ENCODE assay signal across 18 cellular contexts in the genomic region with DNA sequence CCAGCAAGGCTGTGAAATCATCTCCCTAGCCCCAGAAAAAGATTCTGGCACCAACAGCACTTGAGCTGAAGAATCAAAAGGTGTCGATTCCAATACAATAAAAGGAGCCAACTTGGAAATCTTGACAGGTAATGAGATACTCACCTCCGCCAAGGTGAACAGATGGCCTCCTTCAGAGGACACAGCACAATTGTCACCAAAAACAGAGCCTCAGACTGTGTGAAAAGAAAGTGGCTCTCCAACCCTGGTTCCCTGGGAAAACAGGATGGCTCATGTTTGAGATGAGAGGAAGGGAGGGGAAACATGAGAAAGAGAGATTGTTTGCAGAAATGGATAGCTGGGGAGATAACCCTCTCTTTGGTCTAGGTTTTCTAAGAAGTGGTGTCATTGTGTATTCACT.
"Had no signal": no experiment of that assay in that cellular context is flagged by ENCODE, and none has a peak within 500 bp of the region (broad histone marks: within the 10 kb centered on the region; RNA-seq: fewer than 3 reads in every experiment).

No MANE protein-coding gene starts in this region.

- H3K36me3 Mint-ChIP-seq: activated naive CD4-positive, alpha-beta T cell treated with anti-CD3 and anti-CD28 coated beads, Interleukin-2, amount 50 U/mL, for 24 hours; stimulated activated effector memory CD8-positive, alpha-beta T cell treated with anti-CD3 and anti-CD28 coated beads, Interleukin-12 subunit alpha, Interleukin-12 subunit beta, amount 100 ng/mL, for 72 hours had no signal

- H3K4me3 Mint-ChIP-seq: activated B cell treated with CpG ODN at 0.5 μM for 24 hours; activated CD4-positive, alpha-beta T cell treated with anti-CD3 and anti-CD28 coated beads, Interleukin-2, amount 10 ng/mL, durations not matched to agents 24 days and 14 days; activated CD8-positive, alpha-beta T cell treated with anti-CD3 and anti-CD28 coated beads, Interleukin-2, amount 10 ng/mL, durations not matched to agents 7 days and 5 days; activated naive CD4-positive, alpha-beta T cell treated with anti-CD3 and anti-CD28 coated beads, Interleukin-2, amount 50 U/mL, for 24 hours; nephron; stimulated activated effector memory CD8-positive, alpha-beta T cell treated with anti-CD3 and anti-CD28 coated beads, Interleukin-12 subunit alpha, Interleukin-12 subunit beta, amount 100 ng/mL, for 72 hours had no signal

- H3K36me3 ChIP-seq: adrenal gland had no signal

- H3K27me3 ChIP-seq: adrenal gland, foreskin keratinocyte had no signal

- H3K9me3 Mint-ChIP-seq: activated B cell treated with CpG ODN at 0.5 μM for 24 hours; activated CD4-positive, alpha-beta T cell treated with anti-CD3 and anti-CD28 coated beads, Interleukin-2, amount 10 ng/mL, durations not matched to agents 24 days and 14 days; activated naive CD4-positive, alpha-beta T cell treated with anti-CD3 and anti-CD28 coated beads, Interleukin-2, amount 50 U/mL, for 24 hours; nephron; stimulated activated effector memory CD8-positive, alpha-beta T cell treated with anti-CD3 and anti-CD28 coated beads, Interleukin-12 subunit alpha, Interleukin-12 subunit beta, amount 100 ng/mL, for 72 hours had no signal

- H3K27ac ChIP-seq: adrenal gland, foreskin keratinocyte had no signal

- H3K27me3 Mint-ChIP-seq: activated B cell treated with CpG ODN at 0.5 μM for 24 hours; activated CD4-positive, alpha-beta T cell treated with anti-CD3 and anti-CD28 coated beads, Interleukin-2, amount 10 ng/mL, durations not matched to agents 24 days and 14 days had no signal

- H3K4me3 ChIP-seq: adrenal gland had no signal

- DNase-seq: activated B cell treated with CpG ODN at 0.5 μM for 24 hours; activated CD4-positive, alpha-beta T cell treated with anti-CD3 and anti-CD28 coated beads, Interleukin-2, amount 10 ng/mL, durations not matched to agents 24 days and 14 days; activated CD8-positive, alpha-beta memory T cell treated with anti-CD3 and anti-CD28 coated beads, Interleukin-2, amount 50 U/mL, for 4 hours; activated CD8-positive, alpha-beta T cell treated with anti-CD3 and anti-CD28 coated beads, Interleukin-2, amount 10 ng/mL, durations not matched to agents 7 days and 5 days; activated effector memory CD4-positive, alpha-beta T cell treated with anti-CD3 and anti-CD28 coated beads, Interleukin-2, amount 50 U/mL, for 16 hours; activated T-cell treated with anti-CD3 and anti-CD28 coated beads, Interleukin-2, amount 50 U/mL, for 48 hours; adrenal gland; cortex of kidney; effector CD8-positive, alpha-beta T cell; foreskin keratinocyte; head of caudate nucleus; nucleus accumbens; posterior cingulate gyrus; retina; stimulated activated CD4-positive, alpha-beta T cell treated with anti-CD3 and anti-CD28 coated beads, Interleukin-12 subunit alpha, Interleukin-12 subunit beta, amount 100 ng/mL, for 4 hours had no signal

- H3K4me1 ChIP-seq: adrenal gland, foreskin keratinocyte had no signal

- H3K9me3 ChIP-seq: adrenal gland had no signal

- H3K4me1 Mint-ChIP-seq: activated B cell treated with CpG ODN at 0.5 μM for 24 hours; activated CD4-positive, alpha-beta T cell treated with anti-CD3 and anti-CD28 coated beads, Interleukin-2, amount 10 ng/mL, durations not matched to agents 24 days and 14 days; activated naive CD4-positive, alpha-beta T cell treated with anti-CD3 and anti-CD28 coated beads, Interleukin-2, amount 50 U/mL, for 24 hours; nephron; stimulated activated effector memory CD8-positive, alpha-beta T cell treated with anti-CD3 and anti-CD28 coated beads, Interleukin-12 subunit alpha, Interleukin-12 subunit beta, amount 100 ng/mL, for 72 hours had no signal

- H3K27ac Mint-ChIP-seq: activated B cell treated with CpG ODN at 0.5 μM for 24 hours; activated CD4-positive, alpha-beta T cell treated with anti-CD3 and anti-CD28 coated beads, Interleukin-2, amount 10 ng/mL, durations not matched to agents 24 days and 14 days; activated CD8-positive, alpha-beta T cell treated with anti-CD3 and anti-CD28 coated beads, Interleukin-2, amount 10 ng/mL, durations not matched to agents 7 days and 5 days; activated naive CD4-positive, alpha-beta T cell treated with anti-CD3 and anti-CD28 coated beads, Interleukin-2, amount 50 U/mL, for 24 hours; nephron; stimulated activated effector memory CD8-positive, alpha-beta T cell treated with anti-CD3 and anti-CD28 coated beads, Interleukin-12 subunit alpha, Interleukin-12 subunit beta, amount 100 ng/mL, for 72 hours had no signal
